In the genomic region with DNA sequence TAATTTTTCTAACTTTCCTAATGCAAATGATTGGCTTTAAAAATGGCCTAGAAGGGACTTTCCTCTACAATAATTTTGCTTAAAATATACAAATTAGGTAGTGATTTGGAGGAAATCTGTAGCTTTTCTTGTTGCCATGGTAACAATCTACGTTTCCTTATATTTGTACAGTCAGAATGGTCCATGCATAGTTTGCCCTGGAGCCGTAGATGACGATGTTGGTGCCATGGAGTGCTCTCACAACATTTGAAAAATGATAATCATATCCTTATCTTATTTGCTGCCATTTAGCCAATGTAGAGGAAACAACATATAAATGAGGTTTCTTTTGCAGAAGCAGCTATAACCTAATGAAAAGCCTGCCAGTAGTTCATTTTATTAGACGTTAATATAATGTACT, we compare ENCODE assay signal across 3 cellular contexts.
A peak's percentile ranks its signal among the peaks of the same experiment; 100 is the strongest.
TF ChIP-seq lines count a peak whose summit lies in the region.

No MANE protein-coding gene starts in this region.

TF ChIP-seq in SK-N-SH, 30 proteins besides CTCF, POLR2A, EP300 and RAD21 (continues in another document):
- TF ChIP-seq, protein P1, sequence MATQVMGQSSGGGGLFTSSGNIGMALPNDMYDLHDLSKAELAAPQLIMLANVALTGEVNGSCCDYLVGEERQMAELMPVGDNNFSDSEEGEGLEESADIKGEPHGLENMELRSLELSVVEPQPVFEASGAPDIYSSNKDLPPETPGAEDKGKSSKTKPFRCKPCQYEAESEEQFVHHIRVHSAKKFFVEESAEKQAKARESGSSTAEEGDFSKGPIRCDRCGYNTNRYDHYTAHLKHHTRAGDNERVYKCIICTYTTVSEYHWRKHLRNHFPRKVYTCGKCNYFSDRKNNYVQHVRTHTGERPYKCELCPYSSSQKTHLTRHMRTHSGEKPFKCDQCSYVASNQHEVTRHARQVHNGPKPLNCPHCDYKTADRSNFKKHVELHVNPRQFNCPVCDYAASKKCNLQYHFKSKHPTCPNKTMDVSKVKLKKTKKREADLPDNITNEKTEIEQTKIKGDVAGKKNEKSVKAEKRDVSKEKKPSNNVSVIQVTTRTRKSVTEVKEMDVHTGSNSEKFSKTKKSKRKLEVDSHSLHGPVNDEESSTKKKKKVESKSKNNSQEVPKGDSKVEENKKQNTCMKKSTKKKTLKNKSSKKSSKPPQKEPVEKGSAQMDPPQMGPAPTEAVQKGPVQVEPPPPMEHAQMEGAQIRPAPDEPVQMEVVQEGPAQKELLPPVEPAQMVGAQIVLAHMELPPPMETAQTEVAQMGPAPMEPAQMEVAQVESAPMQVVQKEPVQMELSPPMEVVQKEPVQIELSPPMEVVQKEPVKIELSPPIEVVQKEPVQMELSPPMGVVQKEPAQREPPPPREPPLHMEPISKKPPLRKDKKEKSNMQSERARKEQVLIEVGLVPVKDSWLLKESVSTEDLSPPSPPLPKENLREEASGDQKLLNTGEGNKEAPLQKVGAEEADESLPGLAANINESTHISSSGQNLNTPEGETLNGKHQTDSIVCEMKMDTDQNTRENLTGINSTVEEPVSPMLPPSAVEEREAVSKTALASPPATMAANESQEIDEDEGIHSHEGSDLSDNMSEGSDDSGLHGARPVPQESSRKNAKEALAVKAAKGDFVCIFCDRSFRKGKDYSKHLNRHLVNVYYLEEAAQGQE (IDR thresholded peaks at IDR 0.05; ENCODE audit: low read depth, low read length), result no peak
- TF ChIP-seq RFX5 (IDR thresholded peaks at IDR 0.05; ENCODE audit: low read length) (peak; percentile 97), EZH2phosphoT487 (IDR thresholded peaks at IDR 0.05; ENCODE audit: borderline replicate concordance, low read depth) (no peak), NFIC (IDR thresholded peaks at IDR 0.05; ENCODE audit: borderline replicate concordance) (no peak), RCOR1 (IDR thresholded peaks at IDR 0.05; ENCODE audit: low read length) (no peak), JUND (IDR thresholded peaks at IDR 0.05) (no peak), GATA2 (CRISPR knock-in tag; IDR thresholded peaks at IDR 0.05) (peak; percentile 63; the same call in 1 of the 2 replicates)
- TF ChIP-seq, protein P2, sequence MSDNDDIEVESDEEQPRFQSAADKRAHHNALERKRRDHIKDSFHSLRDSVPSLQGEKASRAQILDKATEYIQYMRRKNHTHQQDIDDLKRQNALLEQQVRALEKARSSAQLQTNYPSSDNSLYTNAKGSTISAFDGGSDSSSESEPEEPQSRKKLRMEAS (IDR thresholded peaks at IDR 0.05; ENCODE audit: low read depth), result no peak
- TF ChIP-seq, protein P3, sequence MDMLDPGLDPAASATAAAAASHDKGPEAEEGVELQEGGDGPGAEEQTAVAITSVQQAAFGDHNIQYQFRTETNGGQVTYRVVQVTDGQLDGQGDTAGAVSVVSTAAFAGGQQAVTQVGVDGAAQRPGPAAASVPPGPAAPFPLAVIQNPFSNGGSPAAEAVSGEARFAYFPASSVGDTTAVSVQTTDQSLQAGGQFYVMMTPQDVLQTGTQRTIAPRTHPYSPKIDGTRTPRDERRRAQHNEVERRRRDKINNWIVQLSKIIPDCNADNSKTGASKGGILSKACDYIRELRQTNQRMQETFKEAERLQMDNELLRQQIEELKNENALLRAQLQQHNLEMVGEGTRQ (IDR thresholded peaks at IDR 0.05; ENCODE audit: borderline replicate concordance, low read depth, low read length), result no peak
- TF ChIP-seq, protein P4, sequence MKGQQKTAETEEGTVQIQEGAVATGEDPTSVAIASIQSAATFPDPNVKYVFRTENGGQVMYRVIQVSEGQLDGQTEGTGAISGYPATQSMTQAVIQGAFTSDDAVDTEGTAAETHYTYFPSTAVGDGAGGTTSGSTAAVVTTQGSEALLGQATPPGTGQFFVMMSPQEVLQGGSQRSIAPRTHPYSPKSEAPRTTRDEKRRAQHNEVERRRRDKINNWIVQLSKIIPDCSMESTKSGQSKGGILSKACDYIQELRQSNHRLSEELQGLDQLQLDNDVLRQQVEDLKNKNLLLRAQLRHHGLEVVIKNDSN (IDR thresholded peaks at IDR 0.05; ENCODE audit: borderline replicate concordance, low read depth), result no peak
- TF ChIP-seq, protein P5, sequence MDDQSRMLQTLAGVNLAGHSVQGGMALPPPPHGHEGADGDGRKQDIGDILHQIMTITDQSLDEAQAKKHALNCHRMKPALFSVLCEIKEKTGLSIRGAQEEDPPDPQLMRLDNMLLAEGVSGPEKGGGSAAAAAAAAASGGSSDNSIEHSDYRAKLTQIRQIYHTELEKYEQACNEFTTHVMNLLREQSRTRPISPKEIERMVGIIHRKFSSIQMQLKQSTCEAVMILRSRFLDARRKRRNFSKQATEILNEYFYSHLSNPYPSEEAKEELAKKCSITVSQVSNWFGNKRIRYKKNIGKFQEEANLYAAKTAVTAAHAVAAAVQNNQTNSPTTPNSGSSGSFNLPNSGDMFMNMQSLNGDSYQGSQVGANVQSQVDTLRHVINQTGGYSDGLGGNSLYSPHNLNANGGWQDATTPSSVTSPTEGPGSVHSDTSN (IDR thresholded peaks at IDR 0.05), result no peak

TF ChIP-seq in SK-N-SH treated with all-trans-retinoic acid at 6 μM for 48 hours, 23 proteins besides CTCF, POLR2A, EP300 and RAD21 (continued from another document):
- TF ChIP-seq PPARA (CRISPR knock-in tag; IDR thresholded peaks at IDR 0.05; ENCODE audit: borderline replicate concordance) (no peak), TCF4 (CRISPR knock-in tag; IDR thresholded peaks at IDR 0.05; ENCODE audit: borderline replicate concordance) (no peak), SNAI2 (CRISPR knock-in tag; IDR thresholded peaks at IDR 0.05) (no peak), CSDC2 (CRISPR knock-in tag; IDR thresholded peaks at IDR 0.05) (no peak), RARB (CRISPR knock-in tag; IDR thresholded peaks at IDR 0.05) (no peak)

TF ChIP-seq in K562, 482 proteins besides CTCF, POLR2A, EP300 and RAD21 (continued from another document):
- TF ChIP-seq, protein P6, sequence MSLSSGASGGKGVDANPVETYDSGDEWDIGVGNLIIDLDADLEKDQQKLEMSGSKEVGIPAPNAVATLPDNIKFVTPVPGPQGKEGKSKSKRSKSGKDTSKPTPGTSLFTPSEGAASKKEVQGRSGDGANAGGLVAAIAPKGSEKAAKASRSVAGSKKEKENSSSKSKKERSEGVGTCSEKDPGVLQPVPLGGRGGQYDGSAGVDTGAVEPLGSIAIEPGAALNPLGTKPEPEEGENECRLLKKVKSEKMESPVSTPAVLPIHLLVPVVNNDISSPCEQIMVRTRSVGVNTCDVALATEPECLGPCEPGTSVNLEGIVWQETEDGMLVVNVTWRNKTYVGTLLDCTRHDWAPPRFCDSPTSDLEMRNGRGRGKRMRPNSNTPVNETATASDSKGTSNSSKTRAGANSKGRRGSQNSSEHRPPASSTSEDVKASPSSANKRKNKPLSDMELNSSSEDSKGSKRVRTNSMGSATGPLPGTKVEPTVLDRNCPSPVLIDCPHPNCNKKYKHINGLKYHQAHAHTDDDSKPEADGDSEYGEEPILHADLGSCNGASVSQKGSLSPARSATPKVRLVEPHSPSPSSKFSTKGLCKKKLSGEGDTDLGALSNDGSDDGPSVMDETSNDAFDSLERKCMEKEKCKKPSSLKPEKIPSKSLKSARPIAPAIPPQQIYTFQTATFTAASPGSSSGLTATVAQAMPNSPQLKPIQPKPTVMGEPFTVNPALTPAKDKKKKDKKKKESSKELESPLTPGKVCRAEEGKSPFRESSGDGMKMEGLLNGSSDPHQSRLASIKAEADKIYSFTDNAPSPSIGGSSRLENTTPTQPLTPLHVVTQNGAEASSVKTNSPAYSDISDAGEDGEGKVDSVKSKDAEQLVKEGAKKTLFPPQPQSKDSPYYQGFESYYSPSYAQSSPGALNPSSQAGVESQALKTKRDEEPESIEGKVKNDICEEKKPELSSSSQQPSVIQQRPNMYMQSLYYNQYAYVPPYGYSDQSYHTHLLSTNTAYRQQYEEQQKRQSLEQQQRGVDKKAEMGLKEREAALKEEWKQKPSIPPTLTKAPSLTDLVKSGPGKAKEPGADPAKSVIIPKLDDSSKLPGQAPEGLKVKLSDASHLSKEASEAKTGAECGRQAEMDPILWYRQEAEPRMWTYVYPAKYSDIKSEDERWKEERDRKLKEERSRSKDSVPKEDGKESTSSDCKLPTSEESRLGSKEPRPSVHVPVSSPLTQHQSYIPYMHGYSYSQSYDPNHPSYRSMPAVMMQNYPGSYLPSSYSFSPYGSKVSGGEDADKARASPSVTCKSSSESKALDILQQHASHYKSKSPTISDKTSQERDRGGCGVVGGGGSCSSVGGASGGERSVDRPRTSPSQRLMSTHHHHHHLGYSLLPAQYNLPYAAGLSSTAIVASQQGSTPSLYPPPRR (CRISPR knock-in tag; IDR thresholded peaks at IDR 0.05; ENCODE audit: borderline replicate concordance), result no peak
- TF ChIP-seq CSDE1 (IDR thresholded peaks at IDR 0.05) (peak in 1 of 2 experiments; percentile 55; a peak in 1 of 4 replicates), DNMT1 (IDR thresholded peaks at IDR 0.05) (no peak), DACH1 (IDR thresholded peaks at IDR 0.05; ENCODE audit: partially characterized antibody) (no peak), MECOM (CRISPR knock-in tag; IDR thresholded peaks at IDR 0.05) (no peak), RFX1 (IDR thresholded peaks at IDR 0.05) (peak; percentile 95), LARP7 (IDR thresholded peaks at IDR 0.05) (no peak), HNRNPLL (IDR thresholded peaks at IDR 0.05; ENCODE audit: low read depth, low read length, poor library complexity, severe bottlenecking) (no peak), BRF1 (IDR thresholded peaks at IDR 0.05; ENCODE audit: borderline replicate concordance, extremely low read depth, insufficient read length) (no peak)
